Comparison of ENCODE assay signal across 8 cellular contexts in genomic region chr19:4914736-4915501, GRCh38. TPM values are rescaled to one million over a fixed set of nuclear protein-coding genes. Genes with fewer than 3 reads are reported as not detected.
A peak's percentile ranks its signal among the peaks of the same experiment; 100 is the strongest.
DNase-seq lines count a peak whose midpoint lies in the region; ATAC-seq and TF ChIP-seq lines count a peak whose summit lies in the region.

No MANE protein-coding gene starts in this region.

- H2AFZ ChIP-seq in osteoblast (ENCODE audit: low read length): peak overlapping the region; percentile 76

- peaks cover 7% of the 10 kb centered on the region for H3K36me3 ChIP-seq in osteoblast (ENCODE audit: insufficient read depth, low read length)

- no peak for TF ChIP-seq CTCF in osteoblast (IDR thresholded peaks at IDR 0.05; ENCODE audit: extremely low read depth, low read depth, low read length)

- H3K27ac ChIP-seq in osteoblast (ENCODE audit: low read depth, low read length): peak overlapping the region; percentile 86

- H3K27me3 ChIP-seq in osteoblast (ENCODE audit: insufficient read depth, low read length): no peaks in the 10 kb centered on the region

- peaks cover 70% of the 10 kb centered on the region for H3K79me2 ChIP-seq in osteoblast (ENCODE audit: insufficient read depth, low read length)

- DNase-seq in SIG-M5 treated with dmso at 0.1 percent for 504 hours (lab: John Stamatoyannopoulos, UW; ENCODE audit: unreplicated experiment): peak; percentile 51
- DNase-seq in SIG-M5 (lab: John Stamatoyannopoulos, UW): no peak
- DNase-seq in activated CD4-positive, alpha-beta T cell treated with anti-CD3 and anti-CD28 coated beads for 48 hours: peak; percentile 79
- peak; percentile 67 for DNase-seq in dermis blood vessel endothelial cell
- peak; percentile 99 for DNase-seq in osteoblast (ENCODE audit: insufficient read length, low spot score, missing footprints)
- DNase-seq in NCI-H446 (lab: John Stamatoyannopoulos, UW): no peak
- DNase-seq in NAMALWA (ENCODE audit: low spot score): no peak

- H3K9me3 ChIP-seq in osteoblast (ENCODE audit: low read depth, low read length): no peaks in the 10 kb centered on the region

- no peaks in the 10 kb centered on the region for H4K20me1 ChIP-seq in osteoblast (ENCODE audit: insufficient read depth, low read length)

- peaks cover 49% of the 10 kb centered on the region for H3K4me1 ChIP-seq in osteoblast (ENCODE audit: insufficient read depth, low read length)

- ATAC-seq in HG03439 (IDR thresholded peaks at IDR 0.05; ENCODE audit: unreplicated experiment): no peak

- H3K4me2 ChIP-seq in osteoblast (ENCODE audit: insufficient read depth, low read length): peak overlapping the region; percentile 64

- H3K4me3 ChIP-seq in osteoblast (ENCODE audit: insufficient read depth, low read length): peak overlapping the region; percentile 44

RNA-seq across cellular contexts. Expression of gene UHRF1, which starts 5.6 kb away (rescaled TPM):
- total RNA-seq in dermis blood vessel endothelial cell (22.0 and 55.7 TPM in 2 replicates), osteoblast (7.4 and 7.6 TPM in 2 replicates)

RNA-seq across cellular contexts. Expression of gene ARRDC5, which starts 12.2 kb away (rescaled TPM):
- total RNA-seq in dermis blood vessel endothelial cell (not detected in 2 replicates), osteoblast (0.29 and 0.36 TPM in 2 replicates)

RNA-seq across cellular contexts. Expression of gene PLIN3, which starts 47.5 kb away (rescaled TPM):
- total RNA-seq in dermis blood vessel endothelial cell: 111 and 167 TPM in 2 replicates
- total RNA-seq in osteoblast: 224 and 260 TPM in 2 replicates

RNA-seq across cellular contexts. Expression of gene KDM4B, which starts 54.0 kb away (rescaled TPM):
- total RNA-seq in dermis blood vessel endothelial cell: 13.4 and 20.2 TPM in 2 replicates
- 19.7 and 22.1 TPM in 2 replicates for total RNA-seq in osteoblast

Comparison
In these comparisons a context has a peak if more than half of its experiments do, and no peak if none do; other contexts are left out.
1. DNase-seq: peak in SIG-M5 treated with dmso at 0.1 percent for 504 hours (single experiment), activated CD4-positive, alpha-beta T cell treated with anti-CD3 and anti-CD28 coated beads for 48 hours (single experiment), dermis blood vessel endothelial cell (single experiment) and osteoblast (single experiment); none in SIG-M5 (single experiment), NCI-H446 (0 of 2) and NAMALWA (single experiment).